In the genomic region with DNA sequence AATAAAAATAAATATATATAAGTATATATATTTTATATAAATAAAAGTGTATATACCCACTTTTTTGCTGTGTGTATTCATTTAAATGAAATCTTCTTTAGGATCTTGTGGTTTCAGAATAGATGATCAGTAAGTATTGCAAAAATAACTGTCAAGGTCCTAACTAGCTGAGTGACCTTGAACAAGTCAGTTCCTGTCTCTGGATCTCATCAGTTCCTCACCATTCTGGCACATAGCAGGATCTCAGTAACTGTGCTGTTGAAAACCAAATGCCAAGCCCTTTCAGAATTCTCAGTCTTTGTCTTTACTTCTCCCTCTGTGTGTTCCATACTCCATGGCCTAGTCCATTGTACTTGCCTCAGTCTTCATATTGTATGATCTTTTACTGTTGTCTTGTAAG, we compare ENCODE assay signal across 17 cellular contexts.
DNase-seq lines count a peak whose midpoint lies in the region; ATAC-seq lines count a peak whose summit lies in the region.
"Had no signal": no experiment of that assay in that cellular context is flagged by ENCODE, and none has a peak within 500 bp of the region (broad histone marks: within the 10 kb centered on the region; RNA-seq: fewer than 3 reads in every experiment).

No MANE protein-coding gene starts in this region.

- peaks cover 7 to 9% (median 8%) of the 10 kb centered on the region in 3 donors for H3K9me3 Mint-ChIP-seq in IgD-negative memory B cell

- H3K18ac ChIP-seq in mesendoderm (ENCODE audit: low read length): peak overlapping the region; percentile 45

- H3K4me3 ChIP-seq in mesendoderm (ENCODE audit: low read length): no peak overlapping the region
- H3K4me3 ChIP-seq: GM23248 had no signal

- peak overlapping the region in 2 of 3 donors; percentile 71 to 73 for H3K27ac Mint-ChIP-seq in IgD-negative memory B cell
- H3K27ac Mint-ChIP-seq: CD4-positive, alpha-beta T cell; T-helper 1 cell treated with Interleukin-12 subunit alpha and Interleukin-12 subunit beta and Interleukin-4 antibody, amounts not matched to agents 30 μg/mL and 1 μg/mL, for 36 hours had no signal

- peaks cover 2% of the 10 kb centered on the region for H3K36me3 Mint-ChIP-seq in IgD-negative memory B cell

- no peaks in the 10 kb centered on the region for H3K79me2 ChIP-seq in mesendoderm (ENCODE audit: control insufficient read depth, insufficient read depth, low read length)

- ATAC-seq in HG03196 (IDR thresholded peaks at IDR 0.05; ENCODE audit: unreplicated experiment) (no peak), HG03432 (IDR thresholded peaks at IDR 0.05; ENCODE audit: unreplicated experiment) (no peak)
- ATAC-seq: HCT116 had no signal

- H2BK5ac ChIP-seq in mesendoderm (ENCODE audit: low read length): no peak overlapping the region

- peak; percentile 81 to 85 for DNase-seq in AML-193 (lab: John Stamatoyannopoulos, UW)
- peak; percentile 17 for DNase-seq in SKM-1 (lab: John Stamatoyannopoulos, UW; ENCODE audit: unreplicated experiment)
- no peak for DNase-seq in mesendoderm
- no peak for DNase-seq in NCI-H1694 treated with DMSO at 0.1 percent for 48 hours (lab: John Stamatoyannopoulos, UW)
- DNase-seq in activated CD4-positive, alpha-beta T cell treated with anti-CD3 and anti-CD28 coated beads for 4 hours: no peak
- DNase-seq: CD4-positive, alpha-beta T cell; DMS79; GM23248; NCI-H1092 treated with DMSO at 0.1 percent for 48 hours; NCI-H1930; NCI-H510A had no signal

- H3K79me1 ChIP-seq in mesendoderm (ENCODE audit: low read length): no peaks in the 10 kb centered on the region

- H3K9ac ChIP-seq in mesendoderm (ENCODE audit: low read length): no peak overlapping the region
- H3K9ac ChIP-seq: GM23248 had no signal

- H3K4me2 ChIP-seq in mesendoderm (ENCODE audit: low read length): no peak overlapping the region

- H3K4ac ChIP-seq in mesendoderm (ENCODE audit: low read depth, low read length): no peak overlapping the region

- H3K23ac ChIP-seq in mesendoderm (ENCODE audit: low read length): no peak overlapping the region

- H3K27ac ChIP-seq in mesendoderm (ENCODE audit: low read depth, low read length): no peak overlapping the region
- H3K27ac ChIP-seq: GM23248, RWPE1 had no signal

- H3K4me1 ChIP-seq in mesendoderm (ENCODE audit: control insufficient read depth, low read depth, low read length): peaks cover 3% of the 10 kb centered on the region

- H3K27me3 Mint-ChIP-seq in IgD-negative memory B cell: no peaks in the 10 kb centered on the region
- H3K27me3 Mint-ChIP-seq: CD4-positive, alpha-beta T cell had no signal

- no peaks in the 10 kb centered on the region for H3K27me3 ChIP-seq in mesendoderm (ENCODE audit: insufficient read depth, low read length, poor library complexity)

- H2BK15ac ChIP-seq in mesendoderm (replicated peaks; ENCODE audit: low read depth): no peak overlapping the region

- no peak overlapping the region for H4K5ac ChIP-seq in mesendoderm (ENCODE audit: low read length)

- H2AK5ac ChIP-seq in mesendoderm (ENCODE audit: low read length): no peak overlapping the region

- no peaks in the 10 kb centered on the region for H3K36me3 ChIP-seq in mesendoderm (ENCODE audit: control insufficient read depth, insufficient read depth, low read length)

- H3K4me3 Mint-ChIP-seq in IgD-negative memory B cell: no peak overlapping the region
- H3K4me3 Mint-ChIP-seq: CD4-positive, alpha-beta T cell; T-helper 1 cell treated with Interleukin-12 subunit alpha and Interleukin-12 subunit beta and Interleukin-4 antibody, amounts not matched to agents 30 μg/mL and 1 μg/mL, for 36 hours had no signal

- no peak overlapping the region for H3K56ac ChIP-seq in mesendoderm (ENCODE audit: low read length)

- H3K4me1 Mint-ChIP-seq in IgD-negative memory B cell: peaks cover 33 to 54% (median 36%) of the 10 kb centered on the region in 3 donors

- no peak overlapping the region for H4K8ac ChIP-seq in mesendoderm (ENCODE audit: low read depth, low read length)

- no peak overlapping the region for H2BK120ac ChIP-seq in mesendoderm (ENCODE audit: low read depth, low read length)

Comparison
In these comparisons a context has a peak if more than half of its experiments do, and no peak if none do; other contexts are left out.
1. DNase-seq: peak in AML-193 (2 of 2) and SKM-1 (single experiment); none in mesendoderm (single experiment), NCI-H1694 treated with DMSO at 0.1 percent for 48 hours (single experiment) and activated CD4-positive, alpha-beta T cell treated with anti-CD3 and anti-CD28 coated beads for 4 hours (0 of 2).